ENCODE assay signal across 9 cellular contexts in genomic region chrX:154542723-154543424, GRCh38. TPM values are rescaled to one million over a fixed set of nuclear protein-coding genes. Genes with fewer than 3 reads are reported as not detected.
A peak's percentile ranks its signal among the peaks of the same experiment; 100 is the strongest.
DNase-seq lines count a peak whose midpoint lies in the region; ATAC-seq and TF ChIP-seq lines count a peak whose summit lies in the region.
"Had no signal": no experiment of that assay in that cellular context is flagged by ENCODE, and none has a peak within 500 bp of the region (broad histone marks: within the 10 kb centered on the region; RNA-seq: fewer than 3 reads in every experiment).

No MANE protein-coding gene starts in this region.

- intact Hi-C loops in left ventricle myocardium inferior (cut with micrococcal nuclease) = no loop called here
- intact Hi-C loops in left ventricle myocardium superior (cut with micrococcal nuclease) = no loop called here

- H3K27me3 ChIP-seq in left ventricle myocardium inferior (ENCODE audit: low read depth) (no peaks in the 10 kb centered on the region), liver (ENCODE audit: control insufficient read depth in 4 of 4, insufficient read depth in 4 of 4, low read length in 3 of 4) (no peaks in the 10 kb centered on the region), upper lobe of left lung (no peaks in the 10 kb centered on the region)

- peak overlapping the region; percentile 37 to 58 for H3K9ac ChIP-seq in liver (ENCODE audit: low read depth in 1 of 2, low read length in 2 of 2)

- DNase-seq in left ventricle myocardium inferior (no peak), left ventricle myocardium superior (no peak), upper lobe of left lung (peak in 1 of 2 donors; percentile 77), NCI-H2029 (lab: John Stamatoyannopoulos, UW) (no peak), EL (no peak)
- peak; percentile 48 to 53 for DNase-seq in activated T-cell treated with anti-CD3 and anti-CD28 coated beads, Interleukin-2, amount 50 U/mL, for 48 hours

- TF ChIP-seq CTCF in left ventricle myocardium inferior (IDR thresholded peaks at IDR 0.05; ENCODE audit: borderline replicate concordance) (no peak), liver (IDR thresholded peaks at IDR 0.05; ENCODE audit: low read depth, low read length, missing input control) (no peak), upper lobe of left lung (IDR thresholded peaks at IDR 0.05) (no peak)

- ATAC-seq in left ventricle myocardium superior (no peak), upper lobe of left lung (ENCODE audit: low FRiP score in 2 of 2) (peak in 1 of 2 donors; percentile 2), GM19467 (IDR thresholded peaks at IDR 0.05; ENCODE audit: unreplicated experiment) (no peak)

- no peak for TF ChIP-seq EP300 in upper lobe of left lung (IDR thresholded peaks at IDR 0.05)

- peak overlapping the region; percentile 67 for H3K27ac ChIP-seq in left ventricle myocardium inferior (replicated peaks)
- peak overlapping the region; percentile 89 to 96 for H3K27ac ChIP-seq in liver (ENCODE audit: low read depth in 1 of 2, low read length in 2 of 2)
- peak overlapping the region; percentile 84 to 87 (median 86) for H3K27ac ChIP-seq in upper lobe of left lung

- H3K4me1 ChIP-seq in left ventricle myocardium inferior (peaks cover 25% of the 10 kb centered on the region), liver (ENCODE audit: control insufficient read depth in 4 of 4, insufficient read depth in 4 of 4, low read length in 3 of 4) (peaks cover 0 to 33% (median 22%) of the 10 kb centered on the region in 4 donors), upper lobe of left lung (peaks cover 26 to 54% (median 34%) of the 10 kb centered on the region in 4 donors)

- peak in 1 of 4 donors; percentile 34 for TF ChIP-seq POLR2A in upper lobe of left lung (IDR thresholded peaks at IDR 0.05)

- H3K4me3 ChIP-seq in left ventricle myocardium inferior (no peak overlapping the region), liver (ENCODE audit: low read depth in 1 of 3, low read length in 3 of 3) (peak overlapping the region; percentile 54 to 74 (median 63)), upper lobe of left lung (peak overlapping the region in 2 of 4 donors; percentile 3 to 21)

- TF ChIP-seq RAD21 in liver (IDR thresholded peaks at IDR 0.05) = no peak

- H3K9me3 ChIP-seq in left ventricle myocardium inferior (replicated peaks) (no peaks in the 10 kb centered on the region), liver (ENCODE audit: control insufficient read depth in 4 of 4, low read length in 3 of 4) (no peaks in the 10 kb centered on the region), upper lobe of left lung (peaks cover 0 to 9% (median 0%) of the 10 kb centered on the region in 4 donors)

- H3K36me3 ChIP-seq in left ventricle myocardium inferior (no peaks in the 10 kb centered on the region), liver (ENCODE audit: control insufficient read depth in 4 of 4, insufficient read depth in 3 of 4, low read depth in 1 of 4, low read length in 3 of 4) (no peaks in the 10 kb centered on the region), upper lobe of left lung (no peaks in the 10 kb centered on the region)

- 26% methylated on average over 20 of the region's 20 CpGs for WGBS in liver
- WGBS in upper lobe of left lung, 2 donors = 52 to 58% methylated on average over 3 to 20 of the region's 20 CpGs

TF ChIP-seq in liver, 16 proteins besides CTCF, POLR2A, EP300 and RAD21:
- TF ChIP-seq, protein P1, sequence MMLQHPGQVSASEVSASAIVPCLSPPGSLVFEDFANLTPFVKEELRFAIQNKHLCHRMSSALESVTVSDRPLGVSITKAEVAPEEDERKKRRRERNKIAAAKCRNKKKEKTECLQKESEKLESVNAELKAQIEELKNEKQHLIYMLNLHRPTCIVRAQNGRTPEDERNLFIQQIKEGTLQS (IDR thresholded peaks at IDR 0.05) = no peak
- TF ChIP-seq HNF4G (IDR thresholded peaks at IDR 0.05) (no peak), NR2F2 (IDR thresholded peaks at IDR 0.05) (no peak), ZBTB33 (IDR thresholded peaks at IDR 0.05) (no peak), MAX (IDR thresholded peaks at IDR 0.05) (peak; percentile 16), YY1 (IDR thresholded peaks at IDR 0.05) (peak; percentile 57), EGR1 (IDR thresholded peaks at IDR 0.05; ENCODE audit: low read depth in 2 of 2) (no peak), HNF4A (conservative IDR thresholded peaks at IDR 0.05) (no peak), GABPA (IDR thresholded peaks at IDR 0.05 in 1 of 2, conservative IDR thresholded peaks at IDR 0.05 in 1 of 2) (no peak), FOXA1 (IDR thresholded peaks at IDR 0.05) (no peak), RXRA (IDR thresholded peaks at IDR 0.05) (no peak), SP1 (IDR thresholded peaks at IDR 0.05) (peak; percentile 37)
- TF ChIP-seq, protein P2, sequence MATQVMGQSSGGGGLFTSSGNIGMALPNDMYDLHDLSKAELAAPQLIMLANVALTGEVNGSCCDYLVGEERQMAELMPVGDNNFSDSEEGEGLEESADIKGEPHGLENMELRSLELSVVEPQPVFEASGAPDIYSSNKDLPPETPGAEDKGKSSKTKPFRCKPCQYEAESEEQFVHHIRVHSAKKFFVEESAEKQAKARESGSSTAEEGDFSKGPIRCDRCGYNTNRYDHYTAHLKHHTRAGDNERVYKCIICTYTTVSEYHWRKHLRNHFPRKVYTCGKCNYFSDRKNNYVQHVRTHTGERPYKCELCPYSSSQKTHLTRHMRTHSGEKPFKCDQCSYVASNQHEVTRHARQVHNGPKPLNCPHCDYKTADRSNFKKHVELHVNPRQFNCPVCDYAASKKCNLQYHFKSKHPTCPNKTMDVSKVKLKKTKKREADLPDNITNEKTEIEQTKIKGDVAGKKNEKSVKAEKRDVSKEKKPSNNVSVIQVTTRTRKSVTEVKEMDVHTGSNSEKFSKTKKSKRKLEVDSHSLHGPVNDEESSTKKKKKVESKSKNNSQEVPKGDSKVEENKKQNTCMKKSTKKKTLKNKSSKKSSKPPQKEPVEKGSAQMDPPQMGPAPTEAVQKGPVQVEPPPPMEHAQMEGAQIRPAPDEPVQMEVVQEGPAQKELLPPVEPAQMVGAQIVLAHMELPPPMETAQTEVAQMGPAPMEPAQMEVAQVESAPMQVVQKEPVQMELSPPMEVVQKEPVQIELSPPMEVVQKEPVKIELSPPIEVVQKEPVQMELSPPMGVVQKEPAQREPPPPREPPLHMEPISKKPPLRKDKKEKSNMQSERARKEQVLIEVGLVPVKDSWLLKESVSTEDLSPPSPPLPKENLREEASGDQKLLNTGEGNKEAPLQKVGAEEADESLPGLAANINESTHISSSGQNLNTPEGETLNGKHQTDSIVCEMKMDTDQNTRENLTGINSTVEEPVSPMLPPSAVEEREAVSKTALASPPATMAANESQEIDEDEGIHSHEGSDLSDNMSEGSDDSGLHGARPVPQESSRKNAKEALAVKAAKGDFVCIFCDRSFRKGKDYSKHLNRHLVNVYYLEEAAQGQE (IDR thresholded peaks at IDR 0.05) = peak; percentile 36

RNA-seq across cellular contexts. Expression of gene G6PD, which starts 3.8 kb away (rescaled TPM):
- total RNA-seq in left ventricle myocardium inferior (10.9 TPM), left ventricle myocardium superior (10.4 TPM), liver (10 to 100 TPM in 1 of 2 donors, 1 to 10 TPM in 1; 6.9 to 23.6 TPM), upper lobe of left lung (100 to 1,000 TPM in 2 of 6 donors, 10 to 100 TPM in 4; 50.4 to 112 (median 81.7) TPM)
- 1 to 10 TPM; 1.9 to 4.0 TPM for polyA plus RNA-seq in liver

RNA-seq across cellular contexts. Expression of gene IKBKG, which starts 4.5 kb away (rescaled TPM):
- total RNA-seq in left ventricle myocardium inferior = 14.8 TPM
- total RNA-seq in left ventricle myocardium superior = 15.5 TPM
- 10 to 100 TPM; 17.1 to 46.0 TPM for total RNA-seq in liver
- 10 to 100 TPM; 26.0 to 74.1 TPM for polyA plus RNA-seq in liver
- total RNA-seq in upper lobe of left lung = 10 to 100 TPM; 11.1 to 46.3 (median 39.7) TPM

RNA-seq across cellular contexts. Expression of gene FAM3A, which starts 26.8 kb away (rescaled TPM):
- total RNA-seq in left ventricle myocardium inferior (52.0 TPM), left ventricle myocardium superior (62.5 TPM), liver (10 to 100 TPM; 11.6 to 33.5 TPM), upper lobe of left lung (10 to 100 TPM; 41.0 to 67.1 (median 49.3) TPM)
- 10 to 100 TPM; 35.0 to 36.3 TPM for polyA plus RNA-seq in liver

RNA-seq across cellular contexts. Expression of gene CTAG1A, which starts 42.1 kb away (rescaled TPM):
- total RNA-seq in left ventricle myocardium inferior (not detected), left ventricle myocardium superior (not detected), liver (not detected), upper lobe of left lung (not detected)
- not detected for polyA plus RNA-seq in liver
- total RNA-seq: mesenteric fat pad had no signal

RNA-seq across cellular contexts. Expression of gene SLC10A3, which starts 52.4 kb away (rescaled TPM):
- total RNA-seq in left ventricle myocardium inferior (10.4 TPM), left ventricle myocardium superior (12.2 TPM), liver (1 to 10 TPM; 3.5 to 5.6 TPM), upper lobe of left lung (10 to 100 TPM; 16.8 to 33.4 (median 28.7) TPM)
- polyA plus RNA-seq in liver = 1 to 10 TPM; 3.2 to 5.4 TPM

Comparison
In these comparisons a context has a peak if more than half of its experiments do, and no peak if none do; other contexts are left out.
1. DNase-seq: peak in activated T-cell treated with anti-CD3 and anti-CD28 coated beads, Interleukin-2, amount 50 U/mL, for 48 hours (2 of 2); none in left ventricle myocardium inferior (single experiment), left ventricle myocardium superior (single experiment), NCI-H2029 (single experiment) and EL (single experiment).
2. Peak in every context shown above with its lines, with median percentiles within 50 percentile points of each other: H3K27ac ChIP-seq.